ENCODE assay signal across 2 cellular contexts in the genomic region with DNA sequence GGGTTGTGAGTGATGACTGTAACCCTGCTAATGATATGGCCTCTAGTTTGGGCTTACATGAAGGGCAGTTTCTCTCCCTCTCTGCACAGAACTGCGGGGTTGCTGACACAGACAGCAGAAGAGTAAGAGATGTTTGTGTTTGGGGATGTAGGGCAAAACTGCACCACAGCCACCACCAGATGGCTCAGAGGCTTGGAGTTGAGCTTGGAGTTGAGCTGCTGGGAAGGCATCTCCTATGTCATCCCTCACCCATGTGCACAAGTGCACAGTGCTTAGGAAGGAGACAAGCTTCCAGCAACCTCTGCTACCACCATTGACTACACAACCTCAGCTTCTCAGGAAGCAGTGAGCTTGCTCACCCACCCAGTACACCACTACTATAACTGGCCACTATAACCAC.
TF ChIP-seq lines count a peak whose summit lies in the region.

No MANE protein-coding gene starts in this region.

TF ChIP-seq in H1, 55 proteins besides CTCF, POLR2A, EP300 and RAD21:
- no peak for TF ChIP-seq CEBPB (IDR thresholded peaks at IDR 0.05; ENCODE audit: low read depth, low read length)
- TF ChIP-seq YY1 (IDR thresholded peaks at IDR 0.05; ENCODE audit: low read depth, low read length): no peak
- TF ChIP-seq EZH2 (IDR thresholded peaks at IDR 0.05; ENCODE audit: low read depth, low read length, severe bottlenecking): no peak
- TF ChIP-seq SIRT6 (IDR thresholded peaks at IDR 0.05; ENCODE audit: low read length): no peak
- no peak for TF ChIP-seq SRF (IDR thresholded peaks at IDR 0.05; ENCODE audit: low read depth, low read length)
- TF ChIP-seq CBX8 (IDR thresholded peaks at IDR 0.05; ENCODE audit: borderline replicate concordance, low read depth, low read length): no peak
- TF ChIP-seq CBX5 (IDR thresholded peaks at IDR 0.05; ENCODE audit: low read depth, low read length): no peak
- no peak for TF ChIP-seq GABPA (IDR thresholded peaks at IDR 0.05; ENCODE audit: borderline replicate concordance, insufficient read depth, low read length)
- TF ChIP-seq NANOG (IDR thresholded peaks at IDR 0.05; ENCODE audit: insufficient read depth, low read depth, low read length, poor library complexity, severe bottlenecking): no peak
- no peak for TF ChIP-seq KDM5A (IDR thresholded peaks at IDR 0.05; ENCODE audit: low read length)
- TF ChIP-seq ASH2L (IDR thresholded peaks at IDR 0.05; ENCODE audit: low read length): no peak
- TF ChIP-seq CTBP2 (IDR thresholded peaks at IDR 0.05; ENCODE audit: borderline replicate concordance, insufficient read depth, insufficient read length, low read length): no peak
- no peak for TF ChIP-seq TEAD4 (IDR thresholded peaks at IDR 0.05; ENCODE audit: low read depth, low read length)
- TF ChIP-seq KDM1A (IDR thresholded peaks at IDR 0.05; ENCODE audit: borderline replicate concordance, low read length): no peak
- no peak for TF ChIP-seq RBBP5 (IDR thresholded peaks at IDR 0.05; ENCODE audit: borderline replicate concordance, low read depth, low read length)
- TF ChIP-seq, protein P1, sequence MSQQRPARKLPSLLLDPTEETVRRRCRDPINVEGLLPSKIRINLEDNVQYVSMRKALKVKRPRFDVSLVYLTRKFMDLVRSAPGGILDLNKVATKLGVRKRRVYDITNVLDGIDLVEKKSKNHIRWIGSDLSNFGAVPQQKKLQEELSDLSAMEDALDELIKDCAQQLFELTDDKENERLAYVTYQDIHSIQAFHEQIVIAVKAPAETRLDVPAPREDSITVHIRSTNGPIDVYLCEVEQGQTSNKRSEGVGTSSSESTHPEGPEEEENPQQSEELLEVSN (IDR thresholded peaks at IDR 0.05): no peak
- no peak for TF ChIP-seq TAF7 (optimal IDR thresholded peaks at IDR 0.05; ENCODE audit: borderline replicate concordance, low read depth, low read length)
- TF ChIP-seq TBP (IDR thresholded peaks at IDR 0.05; ENCODE audit: low read depth, low read length): no peak

TF ChIP-seq in HepG2, 621 proteins besides CTCF, POLR2A, EP300 and RAD21:
- TF ChIP-seq SRSF9 (IDR thresholded peaks at IDR 0.05; ENCODE audit: borderline replicate concordance, insufficient read depth, low read depth, low read length, poor library complexity, severe bottlenecking): no peak
- TF ChIP-seq, protein P2, sequence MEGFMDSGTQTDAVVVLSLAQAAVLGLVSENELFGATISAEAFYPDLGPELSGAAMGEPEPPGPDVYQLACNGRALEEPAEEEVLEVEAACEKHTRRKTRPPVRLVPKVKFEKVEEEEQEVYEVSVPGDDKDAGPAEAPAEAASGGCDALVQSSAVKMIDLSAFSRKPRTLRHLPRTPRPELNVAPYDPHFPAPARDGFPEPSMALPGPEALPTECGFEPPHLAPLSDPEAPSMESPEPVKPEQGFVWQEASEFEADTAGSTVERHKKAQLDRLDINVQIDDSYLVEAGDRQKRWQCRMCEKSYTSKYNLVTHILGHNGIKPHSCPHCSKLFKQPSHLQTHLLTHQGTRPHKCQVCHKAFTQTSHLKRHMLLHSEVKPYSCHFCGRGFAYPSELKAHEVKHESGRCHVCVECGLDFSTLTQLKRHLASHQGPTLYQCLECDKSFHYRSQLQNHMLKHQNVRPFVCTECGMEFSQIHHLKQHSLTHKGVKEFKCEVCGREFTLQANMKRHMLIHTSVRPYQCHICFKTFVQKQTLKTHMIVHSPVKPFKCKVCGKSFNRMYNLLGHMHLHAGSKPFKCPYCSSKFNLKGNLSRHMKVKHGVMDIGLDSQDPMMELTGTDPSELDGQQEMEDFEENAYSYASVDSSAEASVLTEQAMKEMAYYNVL (CRISPR knock-in tag; IDR thresholded peaks at IDR 0.05; ENCODE audit: borderline replicate concordance): no peak
- TF ChIP-seq, protein P3, sequence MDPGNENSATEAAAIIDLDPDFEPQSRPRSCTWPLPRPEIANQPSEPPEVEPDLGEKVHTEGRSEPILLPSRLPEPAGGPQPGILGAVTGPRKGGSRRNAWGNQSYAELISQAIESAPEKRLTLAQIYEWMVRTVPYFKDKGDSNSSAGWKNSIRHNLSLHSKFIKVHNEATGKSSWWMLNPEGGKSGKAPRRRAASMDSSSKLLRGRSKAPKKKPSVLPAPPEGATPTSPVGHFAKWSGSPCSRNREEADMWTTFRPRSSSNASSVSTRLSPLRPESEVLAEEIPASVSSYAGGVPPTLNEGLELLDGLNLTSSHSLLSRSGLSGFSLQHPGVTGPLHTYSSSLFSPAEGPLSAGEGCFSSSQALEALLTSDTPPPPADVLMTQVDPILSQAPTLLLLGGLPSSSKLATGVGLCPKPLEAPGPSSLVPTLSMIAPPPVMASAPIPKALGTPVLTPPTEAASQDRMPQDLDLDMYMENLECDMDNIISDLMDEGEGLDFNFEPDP (CRISPR knock-in tag; conservative IDR thresholded peaks at IDR 0.05): 0 out of 2 replicates have a peak, but pooled peaks have one; percentile 79
- TF ChIP-seq, protein P4, sequence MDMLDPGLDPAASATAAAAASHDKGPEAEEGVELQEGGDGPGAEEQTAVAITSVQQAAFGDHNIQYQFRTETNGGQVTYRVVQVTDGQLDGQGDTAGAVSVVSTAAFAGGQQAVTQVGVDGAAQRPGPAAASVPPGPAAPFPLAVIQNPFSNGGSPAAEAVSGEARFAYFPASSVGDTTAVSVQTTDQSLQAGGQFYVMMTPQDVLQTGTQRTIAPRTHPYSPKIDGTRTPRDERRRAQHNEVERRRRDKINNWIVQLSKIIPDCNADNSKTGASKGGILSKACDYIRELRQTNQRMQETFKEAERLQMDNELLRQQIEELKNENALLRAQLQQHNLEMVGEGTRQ (IDR thresholded peaks at IDR 0.05; ENCODE audit: low read depth, low read length): no peak
- TF ChIP-seq, protein P4 (CRISPR knock-in tag; IDR thresholded peaks at IDR 0.05; ENCODE audit: borderline replicate concordance): no peak
- no peak for TF ChIP-seq PHF21A (CRISPR knock-in tag; IDR thresholded peaks at IDR 0.05)
- no peak for TF ChIP-seq ZNF263 (CRISPR knock-in tag; IDR thresholded peaks at IDR 0.05)
